ENCODE assay signal across 8 cellular contexts in genomic region chr5:143434261-143435206, GRCh38. TPM values are rescaled to one million over a fixed set of nuclear protein-coding genes. Genes with fewer than 3 reads are reported as not detected.
DNase-seq lines count a peak whose midpoint lies in the region; ATAC-seq and TF ChIP-seq lines count a peak whose summit lies in the region.

No MANE protein-coding gene starts in this region.

- POLR2A ChIA-PET in RWPE1 (lab: Yijun Ruan, JAX; ENCODE audit: low non-redundant PET), result no interaction called here

- CTCF ChIA-PET in activated naive CD4-positive, alpha-beta T cell treated with anti-CD3 and anti-CD28 coated beads for 36 hours (lab: Charles Lee), result interaction anchor here (0.5 to 1.3 kb wide), 5 partner anchors 11 to 403 kb away, joined by 3 to 8 read pairs (median 3); no protein-coding TSS in a partner anchor
- CTCF ChIA-PET in RWPE1 (lab: Yijun Ruan, JAX), result interaction anchor here (0.6 to 0.8 kb wide), 3 partner anchors 9 to 509 kb away, joined by 3 to 8 read pairs (median 4); no protein-coding TSS in a partner anchor

- DNase-seq in NCI-H1105 treated with DMSO at 0.1 percent for 48 hours (lab: John Stamatoyannopoulos, UW), result peak; percentile 37
- DNase-seq in activated naive CD4-positive, alpha-beta T cell treated with anti-CD3 and anti-CD28 coated beads for 36 hours, result peak; percentile 69
- DNase-seq in natural killer cell treated with Interleukin-12 subunit alpha and Interleukin-12 subunit beta and Interleukin-15 and Interleukin-18, amount 100 ng/mL, for 72 hours (ENCODE audit: low spot score), result no peak
- no peak for DNase-seq in head of caudate nucleus
- no peak for DNase-seq in hepatic stellate cell (ENCODE audit: low spot score)
- no peak for DNase-seq in RWPE1 (ENCODE audit: low spot score)
- DNase-seq in inferior parietal cortex (ENCODE audit: extremely low spot score), result no peak

- peak; percentile 27 for ATAC-seq in GM21447 (IDR thresholded peaks at IDR 0.05; ENCODE audit: unreplicated experiment)
- ATAC-seq in natural killer cell treated with Interleukin-12 subunit alpha and Interleukin-12 subunit beta and Interleukin-15 and Interleukin-18, amount 100 ng/mL, for 72 hours, result no peak

- H3K27ac Mint-ChIP-seq in activated naive CD4-positive, alpha-beta T cell treated with anti-CD3 and anti-CD28 coated beads for 36 hours, result peak overlapping the region; percentile 97
- peak overlapping the region; percentile 35 to 67 for H3K27ac Mint-ChIP-seq in natural killer cell treated with Interleukin-12 subunit alpha and Interleukin-12 subunit beta and Interleukin-15 and Interleukin-18, amount 100 ng/mL, for 72 hours

- H3K27ac ChIP-seq in RWPE1, result no peak overlapping the region

- intact Hi-C loops in activated naive CD4-positive, alpha-beta T cell treated with anti-CD3 and anti-CD28 coated beads for 36 hours (cut with micrococcal nuclease), result loop anchor here (1.0 to 5.0 kb wide), 9 partner anchors 13 to 756 kb away; no protein-coding TSS in a partner anchor
- intact Hi-C loops in head of caudate nucleus (cut with DNase I), result no loop called here

- TF ChIP-seq CTCF in RWPE1 (conservative IDR thresholded peaks at IDR 0.05; ENCODE audit: low read depth), result no peak

- H3K36me3 Mint-ChIP-seq in activated naive CD4-positive, alpha-beta T cell treated with anti-CD3 and anti-CD28 coated beads for 36 hours (ENCODE audit: low read depth), result no peaks in the 10 kb centered on the region
- H3K36me3 Mint-ChIP-seq in natural killer cell treated with Interleukin-12 subunit alpha and Interleukin-12 subunit beta and Interleukin-15 and Interleukin-18, amount 100 ng/mL, for 72 hours, result peaks cover 4% of the 10 kb centered on the region

- H3K4me3 Mint-ChIP-seq in activated naive CD4-positive, alpha-beta T cell treated with anti-CD3 and anti-CD28 coated beads for 36 hours, result peak overlapping the region; percentile 83
- H3K4me3 Mint-ChIP-seq in natural killer cell treated with Interleukin-12 subunit alpha and Interleukin-12 subunit beta and Interleukin-15 and Interleukin-18, amount 100 ng/mL, for 72 hours, result peak overlapping the region; percentile 79

- H3K27me3 Mint-ChIP-seq in activated naive CD4-positive, alpha-beta T cell treated with anti-CD3 and anti-CD28 coated beads for 36 hours (ENCODE audit: low read depth), result no peaks in the 10 kb centered on the region
- peaks cover 17 to 19% of the 10 kb centered on the region in 2 donors for H3K27me3 Mint-ChIP-seq in natural killer cell treated with Interleukin-12 subunit alpha and Interleukin-12 subunit beta and Interleukin-15 and Interleukin-18, amount 100 ng/mL, for 72 hours

- no peaks in the 10 kb centered on the region for H3K9me3 Mint-ChIP-seq in activated naive CD4-positive, alpha-beta T cell treated with anti-CD3 and anti-CD28 coated beads for 36 hours
- H3K9me3 Mint-ChIP-seq in natural killer cell treated with Interleukin-12 subunit alpha and Interleukin-12 subunit beta and Interleukin-15 and Interleukin-18, amount 100 ng/mL, for 72 hours, result no peaks in the 10 kb centered on the region

- H3K4me1 Mint-ChIP-seq in activated naive CD4-positive, alpha-beta T cell treated with anti-CD3 and anti-CD28 coated beads for 36 hours (ENCODE audit: low read depth), result peaks cover 68% of the 10 kb centered on the region
- H3K4me1 Mint-ChIP-seq in natural killer cell treated with Interleukin-12 subunit alpha and Interleukin-12 subunit beta and Interleukin-15 and Interleukin-18, amount 100 ng/mL, for 72 hours (ENCODE audit: low read depth in 2 of 2), result peaks cover 30 to 35% of the 10 kb centered on the region in 2 donors

RNA-seq across cellular contexts. Expression of gene NR3C1, which starts 31.0 kb away (rescaled TPM):
- 10 to 100 TPM; 41.8 to 42.9 TPM for total RNA-seq in activated naive CD4-positive, alpha-beta T cell treated with anti-CD3 and anti-CD28 coated beads for 36 hours
- total RNA-seq in natural killer cell treated with Interleukin-12 subunit alpha and Interleukin-12 subunit beta and Interleukin-15 and Interleukin-18, amount 100 ng/mL, for 72 hours, result 100 to 1,000 TPM; 166 to 182 TPM

Comparison
In these comparisons a context has a peak if more than half of its experiments do, and no peak if none do; other contexts are left out.
1. DNase-seq: peak in NCI-H1105 treated with DMSO at 0.1 percent for 48 hours (single experiment) and activated naive CD4-positive, alpha-beta T cell treated with anti-CD3 and anti-CD28 coated beads for 36 hours (single experiment); none in natural killer cell treated with Interleukin-12 subunit alpha and Interleukin-12 subunit beta and Interleukin-15 and Interleukin-18, amount 100 ng/mL, for 72 hours (single experiment), head of caudate nucleus (0 of 42), hepatic stellate cell (single experiment), RWPE1 (single experiment) and inferior parietal cortex (single experiment).